Comparison of ENCODE assay signal across 16 cellular contexts in genomic region chr22:31275018-31275417, GRCh38. TPM values are rescaled to one million over a fixed set of nuclear protein-coding genes. Genes with fewer than 3 reads are reported as not detected.
A peak's percentile ranks its signal among the peaks of the same experiment; 100 is the strongest.
DNase-seq lines count a peak whose midpoint lies in the region; ATAC-seq and TF ChIP-seq lines count a peak whose summit lies in the region.
"Had no signal": no experiment of that assay in that cellular context is flagged by ENCODE, and none has a peak within 500 bp of the region (broad histone marks: within the 10 kb centered on the region; RNA-seq: fewer than 3 reads in every experiment).

No MANE protein-coding gene starts in this region.

- H3K36me3 Mint-ChIP-seq in activated naive CD4-positive, alpha-beta T cell treated with anti-CD3 and anti-CD28 coated beads, Interleukin-2, amount 50 U/mL, for 24 hours: peaks cover 4% of the 10 kb centered on the region
- peaks cover 74% of the 10 kb centered on the region for H3K36me3 Mint-ChIP-seq in activated CD4-positive, alpha-beta memory T cell treated with anti-CD3 and anti-CD28 coated beads, Interleukin-2, amount 10 ng/mL, durations not matched to agents 7 days and 5 days (ENCODE audit: low read depth)

- H3K4me3 Mint-ChIP-seq in activated naive CD4-positive, alpha-beta T cell treated with anti-CD3 and anti-CD28 coated beads, Interleukin-2, amount 50 U/mL, for 24 hours: no peak overlapping the region
- H3K4me3 Mint-ChIP-seq in activated CD4-positive, alpha-beta memory T cell treated with anti-CD3 and anti-CD28 coated beads, Interleukin-2, amount 10 ng/mL, durations not matched to agents 7 days and 5 days: no peak overlapping the region
- H3K4me3 Mint-ChIP-seq: dendritic cell treated with granulocyte-macrophage colony-stimulating factor and Interleukin-4, amounts not matched to agents 40 ng/mL and 50 ng/mL, for 4 days had no signal

- no peaks in the 10 kb centered on the region for H3K9me3 Mint-ChIP-seq in activated naive CD4-positive, alpha-beta T cell treated with anti-CD3 and anti-CD28 coated beads, Interleukin-2, amount 50 U/mL, for 24 hours
- H3K9me3 Mint-ChIP-seq in activated CD4-positive, alpha-beta memory T cell treated with anti-CD3 and anti-CD28 coated beads, Interleukin-2, amount 10 ng/mL, durations not matched to agents 7 days and 5 days: no peaks in the 10 kb centered on the region
- H3K9me3 Mint-ChIP-seq: dendritic cell treated with granulocyte-macrophage colony-stimulating factor and Interleukin-4, amounts not matched to agents 40 ng/mL and 50 ng/mL, for 4 days had no signal

- H3K27me3 ChIP-seq in thyroid gland: no peaks in the 10 kb centered on the region

- CTCF ChIA-PET in activated CD4-positive, alpha-beta memory T cell treated with anti-CD3 and anti-CD28 coated beads, Interleukin-2, amount 10 ng/mL, durations not matched to agents 7 days and 5 days (lab: Charles Lee): interaction anchor here (1.0 to 6.8 kb wide), 4 partner anchors 10 to 38 kb away, joined by 3 to 59 read pairs (median 24); partner anchors contain the start of gene PIK3IP1

- peaks cover 40 to 46% of the 10 kb centered on the region in 2 donors for H3K4me1 ChIP-seq in thyroid gland

- TF ChIP-seq CTCF in thyroid gland (IDR thresholded peaks at IDR 0.05): no peak
- no peak for TF ChIP-seq CTCF in omental fat pad (IDR thresholded peaks at IDR 0.05)

- H3K27ac ChIP-seq in thyroid gland: peak overlapping the region; percentile 80 to 90 (median 89)
- H3K27ac ChIP-seq: WERI-Rb-1 had no signal

- no peaks in the 10 kb centered on the region for H3K9me3 ChIP-seq in thyroid gland

- H3K36me3 ChIP-seq in thyroid gland: peaks cover 24 to 35% of the 10 kb centered on the region in 2 donors

- POLR2A ChIA-PET in activated CD4-positive, alpha-beta memory T cell treated with anti-CD3 and anti-CD28 coated beads, Interleukin-2, amount 10 ng/mL, durations not matched to agents 7 days and 5 days (lab: Charles Lee): interaction anchor here (1.2 to 1.7 kb wide), 3 partner anchors 10 to 15 kb away, joined by 3 to 7 read pairs (median 7); no protein-coding TSS in a partner anchor

- DNase-seq in activated naive CD4-positive, alpha-beta T cell treated with Interleukin-2 at 50 U/mL for 16 hours: no peak
- no peak for DNase-seq in activated CD4-positive, alpha-beta memory T cell treated with anti-CD3 and anti-CD28 coated beads, Interleukin-2, amount 10 ng/mL, durations not matched to agents 7 days and 5 days
- no peak for DNase-seq in left colon
- no peak for DNase-seq in thyroid gland
- no peak for DNase-seq in activated CD8-positive, alpha-beta memory T cell treated with anti-CD3 and anti-CD28 coated beads for 24 hours
- no peak for DNase-seq in omental fat pad (ENCODE audit: low spot score)
- no peak for DNase-seq in occipital lobe (lab: John Stamatoyannopoulos, UW)
- DNase-seq: activated CD8-positive, alpha-beta memory T cell treated with anti-CD3 and anti-CD28 coated beads, Interleukin-2, amount 50 U/mL, for 48 hours; anterior cingulate cortex; kidney; NCI-H187 treated with DMSO at 0.1 percent for 48 hours; NCI-H748 treated with DMSO at 0.1 percent for 48 hours; stimulated activated naive CD4-positive, alpha-beta T cell treated with Interleukin-2 at 50 U/mL for 16 hours; WERI-Rb-1 had no signal

- no peaks in the 10 kb centered on the region for H3K27me3 Mint-ChIP-seq in activated naive CD4-positive, alpha-beta T cell treated with anti-CD3 and anti-CD28 coated beads, Interleukin-2, amount 50 U/mL, for 24 hours
- H3K27me3 Mint-ChIP-seq in activated CD4-positive, alpha-beta memory T cell treated with anti-CD3 and anti-CD28 coated beads, Interleukin-2, amount 10 ng/mL, durations not matched to agents 7 days and 5 days: no peaks in the 10 kb centered on the region
- H3K27me3 Mint-ChIP-seq: dendritic cell treated with granulocyte-macrophage colony-stimulating factor and Interleukin-4, amounts not matched to agents 40 ng/mL and 50 ng/mL, for 4 days had no signal

- WGBS in thyroid gland, 2 donors: 80 to 90% methylated on average over 6 of the region's 6 CpGs

- ATAC-seq in left colon (peak; percentile 50), omental fat pad (ENCODE audit: low FRiP score) (no peak)

- TF ChIP-seq POLR2A in thyroid gland (IDR thresholded peaks at IDR 0.05): no peak

- intact Hi-C loops in left colon (cut with DNase I, micrococcal nuclease) (loop anchor here in 1 of 2 donors (10.0 kb wide), 1 partner anchor 60 kb away; the partner anchor contains the start of gene LIMK2), thyroid gland (cut with DNase I) (no loop called here)

- H3K4me3 ChIP-seq in thyroid gland (replicated peaks in 1 of 3): no peak overlapping the region

- H3K4me1 Mint-ChIP-seq in activated naive CD4-positive, alpha-beta T cell treated with anti-CD3 and anti-CD28 coated beads, Interleukin-2, amount 50 U/mL, for 24 hours: peaks cover 83% of the 10 kb centered on the region
- peaks cover 27% of the 10 kb centered on the region for H3K4me1 Mint-ChIP-seq in activated CD4-positive, alpha-beta memory T cell treated with anti-CD3 and anti-CD28 coated beads, Interleukin-2, amount 10 ng/mL, durations not matched to agents 7 days and 5 days

- H3K27ac Mint-ChIP-seq in activated naive CD4-positive, alpha-beta T cell treated with anti-CD3 and anti-CD28 coated beads, Interleukin-2, amount 50 U/mL, for 24 hours: peak overlapping the region; percentile 44
- H3K27ac Mint-ChIP-seq in activated CD4-positive, alpha-beta memory T cell treated with anti-CD3 and anti-CD28 coated beads, Interleukin-2, amount 10 ng/mL, durations not matched to agents 7 days and 5 days: peak overlapping the region; percentile 4
- H3K27ac Mint-ChIP-seq: dendritic cell treated with granulocyte-macrophage colony-stimulating factor and Interleukin-4, amounts not matched to agents 40 ng/mL and 50 ng/mL, for 4 days had no signal

RNA-seq across cellular contexts. Expression of gene PIK3IP1, which starts 17.3 kb away (rescaled TPM):
- 10 to 100 TPM; 56.4 to 57.8 TPM for total RNA-seq in activated CD4-positive, alpha-beta memory T cell treated with anti-CD3 and anti-CD28 coated beads, Interleukin-2, amount 10 ng/mL, durations not matched to agents 7 days and 5 days
- 10 to 100 TPM in 1 of 2 donors, 1 to 10 TPM in 1; 8.1 to 21.9 TPM for total RNA-seq in left colon
- total RNA-seq in thyroid gland: 10 to 100 TPM; 39.8 to 88.4 (median 48.1) TPM
- 10 to 100 TPM; 32.8 to 61.2 (median 47.1) TPM for total RNA-seq in omental fat pad
- total RNA-seq in occipital lobe: 23.2 TPM
